In genomic region chr17:42260318-42260717, GRCh38 we compare ENCODE assay signal across 18 cellular contexts.
"Had no signal": no experiment of that assay in that cellular context is flagged by ENCODE, and none has a peak within 500 bp of the region (broad histone marks: within the 10 kb centered on the region; RNA-seq: fewer than 3 reads in every experiment).

No MANE protein-coding gene starts in this region.

- DNase-seq: effector memory CD8-positive, alpha-beta T cell; gastrocnemius medialis; heart right ventricle; hypothalamus; mammary epithelial cell; psoas muscle; retina; spleen; stimulated activated CD4-positive, alpha-beta T cell treated with anti-CD3 and anti-CD28 coated beads, Interleukin-2, amount 100 ng/mL, for 24 hours; stimulated activated CD4-positive, alpha-beta T cell treated with anti-CD3 and anti-CD28 coated beads, Interleukin-4, amount 100 ng/mL, for 4 hours; stimulated activated naive CD4-positive, alpha-beta T cell treated with Interleukin-2 at 50 U/mL for 16 hours; trophoblast cell had no signal

- H3K27ac ChIP-seq: epithelial cell of prostate, esophagus muscularis mucosa, gastrocnemius medialis, heart right ventricle, psoas muscle, spleen had no signal

- ATAC-seq: effector memory CD8-positive, alpha-beta T cell; gastrocnemius medialis; heart right ventricle; left lobe of liver; psoas muscle; sciatic nerve had no signal

- H3K27me3 Mint-ChIP-seq: dendritic cell treated with granulocyte-macrophage colony-stimulating factor and Interleukin-4, amounts not matched to agents 40 ng/mL and 50 ng/mL, for 4 days; effector memory CD8-positive, alpha-beta T cell had no signal

- H3K9me3 ChIP-seq: esophagus muscularis mucosa, gastrocnemius medialis, heart right ventricle, psoas muscle, spleen had no signal

- H3K27ac Mint-ChIP-seq: dendritic cell treated with granulocyte-macrophage colony-stimulating factor and Interleukin-4, amounts not matched to agents 40 ng/mL and 50 ng/mL, for 4 days; nephron had no signal

- H3K4me3 Mint-ChIP-seq: dendritic cell treated with granulocyte-macrophage colony-stimulating factor and Interleukin-4, amounts not matched to agents 40 ng/mL and 50 ng/mL, for 4 days; effector memory CD8-positive, alpha-beta T cell; nephron had no signal

- H3K4me1 Mint-ChIP-seq: nephron had no signal

- H3K9me3 Mint-ChIP-seq: dendritic cell treated with granulocyte-macrophage colony-stimulating factor and Interleukin-4, amounts not matched to agents 40 ng/mL and 50 ng/mL, for 4 days; effector memory CD8-positive, alpha-beta T cell; nephron had no signal

- H3K36me3 ChIP-seq: esophagus muscularis mucosa, gastrocnemius medialis, heart right ventricle, spleen had no signal

- H3K4me3 ChIP-seq: esophagus muscularis mucosa, gastrocnemius medialis, heart right ventricle, psoas muscle, spleen had no signal

- H3K27me3 ChIP-seq: esophagus muscularis mucosa, gastrocnemius medialis, heart right ventricle, spleen had no signal
